Comparison of ENCODE assay signal across 20 cellular contexts in the genomic region with DNA sequence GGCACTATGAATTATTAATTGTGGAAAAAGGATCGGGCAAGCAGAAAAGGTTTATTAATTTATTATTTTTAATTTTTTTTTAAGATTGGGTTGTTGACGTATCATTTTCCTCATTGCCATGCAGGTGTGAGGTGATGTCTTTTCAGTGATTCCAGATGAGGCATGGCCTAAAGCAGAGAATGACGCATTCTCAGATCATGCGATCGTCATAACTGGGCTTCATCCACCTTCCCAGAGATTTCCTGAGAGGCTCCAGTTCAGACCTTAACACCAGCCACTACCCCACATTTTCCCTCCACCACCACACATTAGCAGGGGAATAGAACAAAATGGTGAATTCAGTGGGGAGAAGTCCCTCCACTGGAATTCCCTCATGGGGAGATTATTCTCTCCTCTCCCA.
"Had no signal": no experiment of that assay in that cellular context is flagged by ENCODE, and none has a peak within 500 bp of the region (broad histone marks: within the 10 kb centered on the region; RNA-seq: fewer than 3 reads in every experiment).

No MANE protein-coding gene starts in this region.

- H3K27ac Mint-ChIP-seq: activated CD4-positive, alpha-beta memory T cell treated with anti-CD3 and anti-CD28 coated beads for 36 hours; activated CD4-positive, alpha-beta T cell treated with anti-CD3 and anti-CD28 coated beads for 36 hours; activated naive CD8-positive, alpha-beta T cell treated with anti-CD3 and anti-CD28 coated beads for 36 hours; memory B cell; WTC11 had no signal

- H3K4me3 Mint-ChIP-seq: activated CD4-positive, alpha-beta memory T cell treated with anti-CD3 and anti-CD28 coated beads for 36 hours; activated CD4-positive, alpha-beta T cell treated with anti-CD3 and anti-CD28 coated beads for 36 hours; activated naive CD8-positive, alpha-beta T cell treated with anti-CD3 and anti-CD28 coated beads for 36 hours; memory B cell; naive B cell; neural crest cell; WTC11 had no signal

- H3K4me1 ChIP-seq: thyroid gland had no signal

- H3K27ac ChIP-seq: thyroid gland had no signal

- FAIRE-seq: urothelium cell line had no signal

- H3K27me3 Mint-ChIP-seq: activated CD4-positive, alpha-beta memory T cell treated with anti-CD3 and anti-CD28 coated beads for 36 hours; activated CD4-positive, alpha-beta T cell treated with anti-CD3 and anti-CD28 coated beads for 36 hours; activated naive CD8-positive, alpha-beta T cell treated with anti-CD3 and anti-CD28 coated beads for 36 hours; memory B cell; naive B cell had no signal

- DNase-seq: activated CD4-positive, alpha-beta memory T cell treated with anti-CD3 and anti-CD28 coated beads for 36 hours; activated CD4-positive, alpha-beta T cell treated with anti-CD3 and anti-CD28 coated beads for 36 hours; activated naive CD4-positive, alpha-beta T cell; activated naive CD8-positive, alpha-beta T cell treated with anti-CD3 and anti-CD28 coated beads for 36 hours; activated T-cell treated with anti-CD3 and anti-CD28 coated beads for 4 hours; amniotic stem cell; dermis blood vessel endothelial cell; effector memory CD4-positive, alpha-beta T cell; glutamatergic neuron; hypothalamus; left ventricle myocardium superior; mucosa of descending colon; naive B cell; stimulated activated CD4-positive, alpha-beta T cell treated with anti-CD3 and anti-CD28 coated beads, Interleukin-2, amount 100 ng/mL, for 24 hours; stimulated activated naive CD4-positive, alpha-beta T cell treated with Interleukin-2 at 50 U/mL for 16 hours; thyroid gland had no signal

- H3K9me3 ChIP-seq: mucosa of descending colon, thyroid gland had no signal

- H3K36me3 Mint-ChIP-seq: activated CD4-positive, alpha-beta memory T cell treated with anti-CD3 and anti-CD28 coated beads for 36 hours; activated naive CD8-positive, alpha-beta T cell treated with anti-CD3 and anti-CD28 coated beads for 36 hours; memory B cell; naive B cell; WTC11 had no signal

- H3K4me3 ChIP-seq: mucosa of descending colon, thyroid gland had no signal

- H3K36me3 ChIP-seq: thyroid gland had no signal

- H3K9me3 Mint-ChIP-seq: memory B cell had no signal

- H3K27me3 ChIP-seq: thyroid gland had no signal

- ATAC-seq: activated CD4-positive, alpha-beta T cell treated with anti-CD3 and anti-CD28 coated beads for 36 hours; mucosa of descending colon; WTC11 had no signal

- H3K4me1 Mint-ChIP-seq: activated CD4-positive, alpha-beta T cell treated with anti-CD3 and anti-CD28 coated beads for 36 hours; activated naive CD8-positive, alpha-beta T cell treated with anti-CD3 and anti-CD28 coated beads for 36 hours; memory B cell; naive B cell; WTC11 had no signal
